Comparison of ENCODE assay signal across 31 cellular contexts in the genomic region with DNA sequence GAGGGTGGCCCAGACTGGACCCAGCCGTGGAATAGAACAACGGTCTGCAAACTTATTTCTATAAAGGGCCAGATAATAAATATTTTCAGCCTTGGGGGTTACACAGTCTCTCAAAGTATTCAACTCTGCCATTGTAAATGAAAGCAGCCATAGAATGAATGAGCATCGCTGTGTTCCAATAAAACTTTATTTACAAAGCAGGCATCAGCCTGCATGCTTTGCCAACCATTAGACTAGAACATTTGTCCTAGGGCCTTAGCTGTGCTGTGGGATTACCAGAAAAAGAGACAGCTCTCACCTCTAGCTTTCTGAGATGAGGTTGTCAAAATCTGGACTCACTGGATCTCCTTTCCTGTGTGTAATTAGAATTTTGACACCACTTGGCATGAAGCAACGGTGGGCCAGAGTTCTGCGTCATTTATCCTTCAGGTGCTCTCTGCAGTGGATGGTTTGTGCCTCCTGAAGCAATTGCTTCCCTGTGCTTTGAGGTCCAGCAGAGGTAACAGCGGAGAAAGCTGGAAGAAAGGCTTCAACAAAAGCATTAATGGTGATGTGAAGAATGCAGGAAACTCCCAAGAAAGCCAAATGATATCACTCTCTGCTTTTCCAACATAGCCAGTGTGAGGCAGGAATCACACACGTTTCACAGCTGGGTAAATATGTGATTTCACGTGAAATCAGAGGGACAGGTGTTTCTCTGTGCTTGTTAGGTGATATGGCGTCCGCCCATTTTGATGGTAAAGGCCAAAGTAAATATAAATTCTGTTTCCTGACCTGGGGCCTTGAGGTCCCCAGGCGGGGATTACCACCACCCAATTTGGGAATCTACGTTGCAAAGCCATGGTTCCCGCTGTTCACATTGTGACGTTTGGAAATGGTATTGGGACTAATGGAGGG.
A peak's percentile ranks its signal among the peaks of the same experiment; 100 is the strongest.
DNase-seq lines count a peak whose midpoint lies in the region; ATAC-seq, FAIRE-seq and TF ChIP-seq lines count a peak whose summit lies in the region.
"Had no signal": no experiment of that assay in that cellular context is flagged by ENCODE, and none has a peak within 500 bp of the region (broad histone marks: within the 10 kb centered on the region; RNA-seq: fewer than 3 reads in every experiment).

No MANE protein-coding gene starts in this region.

- no peaks in the 10 kb centered on the region for H3K9me3 Mint-ChIP-seq in CD4-positive, alpha-beta memory T cell
- H3K9me3 Mint-ChIP-seq: activated CD8-positive, alpha-beta T cell treated with anti-CD3 and anti-CD28 coated beads for 36 hours; activated naive CD4-positive, alpha-beta T cell treated with anti-CD3 and anti-CD28 coated beads, Interleukin-2, amount 10 ng/mL, durations not matched to agents 7 days and 5 days; activated T-cell treated with anti-CD3 and anti-CD28 coated beads, Interleukin-2, amount 50 U/mL, for 24 hours; natural killer cell had no signal

- H3K36me3 Mint-ChIP-seq in CD4-positive, alpha-beta memory T cell = peaks cover 0 to 9% of the 10 kb centered on the region in 2 donors
- H3K36me3 Mint-ChIP-seq: natural killer cell had no signal

- peaks cover 0 to 39% of the 10 kb centered on the region in 2 experiments; a peak in 3 of 4 replicates for H3K79me2 ChIP-seq in H1 (ENCODE audit: control insufficient read depth in 1 of 2, insufficient read depth in 2 of 2, low read length in 2 of 2)
- peaks cover 18% of the 10 kb centered on the region for H3K79me2 ChIP-seq in mammary epithelial cell (ENCODE audit: insufficient read depth, low read length)

- in situ Hi-C loops in mammary epithelial cell (cut with MboI; ENCODE audit: low sequenced_read_pairs in 2 of 2) = no loop called here

- no peaks in the 10 kb centered on the region for H3K36me3 ChIP-seq in CD4-positive, alpha-beta memory T cell (ENCODE audit: insufficient read depth, low read length)
- H3K36me3 ChIP-seq in H1 (ENCODE audit: control insufficient read depth in 2 of 4, insufficient read depth in 4 of 4, low read length in 3 of 4) (no peaks in the 10 kb centered on the region), mammary epithelial cell (ENCODE audit: insufficient read depth, low read length) (no peaks in the 10 kb centered on the region)
- H3K36me3 ChIP-seq: esophagus squamous epithelium, ovary had no signal

- FAIRE-seq in H1 (lab: Jason Lieb, UNC) = no peak
- FAIRE-seq: astrocyte, HTR-8/SVneo, RCC 7860 had no signal

- no TSS peak for BruUV-seq in mammary epithelial cell (replicated peaks; lab: Mats Ljungman, UMichigan)

- peaks cover 2% of the 10 kb centered on the region; the same call in 1 of the 2 replicates for H3K79me1 ChIP-seq in H1 (ENCODE audit: low read depth, low read length)

- no peak overlapping the region for H3K23ac ChIP-seq in H1 (ENCODE audit: insufficient read length)

- H2BK5ac ChIP-seq in H1 (ENCODE audit: low read depth, low read length) = no peak overlapping the region

- H4K5ac ChIP-seq in H1 (ENCODE audit: insufficient read length, low read depth, low read length) = no peak overlapping the region

- H3K27me3 Mint-ChIP-seq in CD4-positive, alpha-beta memory T cell = no peaks in the 10 kb centered on the region
- H3K27me3 Mint-ChIP-seq: activated CD8-positive, alpha-beta T cell treated with anti-CD3 and anti-CD28 coated beads for 36 hours; activated naive CD4-positive, alpha-beta T cell treated with anti-CD3 and anti-CD28 coated beads, Interleukin-2, amount 10 ng/mL, durations not matched to agents 7 days and 5 days; activated T-cell treated with anti-CD3 and anti-CD28 coated beads, Interleukin-2, amount 50 U/mL, for 24 hours had no signal

- no peak overlapping the region for H3K4me3 ChIP-seq in CD4-positive, alpha-beta memory T cell (ENCODE audit: low read length in 2 of 2)
- H3K4me3 ChIP-seq in LNCaP clone FGC (ENCODE audit: low read depth, low read length) = no peak overlapping the region
- no peak overlapping the region for H3K4me3 ChIP-seq in H1 (ENCODE audit: extremely low read depth in 1 of 4, insufficient read depth in 2 of 4, low read depth in 3 of 4, low read length in 4 of 4)
- H3K4me3 ChIP-seq in mammary epithelial cell (replicated peaks in 1 of 3; ENCODE audit: insufficient read depth in 1 of 3, low read depth in 2 of 3, low read length in 3 of 3) = no peak overlapping the region
- H3K4me3 ChIP-seq: BLaER1 treated with 17β-estradiol and CSF1 and Interleukin-3, amounts not matched to agents 10 nM and 100 nM; esophagus squamous epithelium; ovary had no signal

- no peaks in the 10 kb centered on the region for H3K23me2 ChIP-seq in H1 (ENCODE audit: low read depth, low read length)

- H2BK15ac ChIP-seq in H1 (ENCODE audit: low read length) = no peak overlapping the region

- no peak overlapping the region for H3K4ac ChIP-seq in H1 (replicated peaks; ENCODE audit: insufficient read length, low read depth, low read length)

- peaks cover 29 to 56% (median 41%) of the 10 kb centered on the region in 4 donors for H3K4me1 Mint-ChIP-seq in CD4-positive, alpha-beta memory T cell

- ATAC-seq in omental fat pad (ENCODE audit: low FRiP score) = no peak
- ATAC-seq: activated CD8-positive, alpha-beta T cell treated with anti-CD3 and anti-CD28 coated beads for 36 hours; natural killer cell; sciatic nerve had no signal

- H4K91ac ChIP-seq in H1 (replicated peaks; ENCODE audit: insufficient read length, low read length) = peak overlapping the region; percentile 15

- H3K14ac ChIP-seq in H1 (ENCODE audit: insufficient read length) = no peak overlapping the region

- H2BK20ac ChIP-seq in H1 (ENCODE audit: low read length) = no peak overlapping the region

- H3K27me3 ChIP-seq in CD4-positive, alpha-beta memory T cell (ENCODE audit: insufficient read depth, low read length) = no peaks in the 10 kb centered on the region
- H3K27me3 ChIP-seq in H1 (replicated peaks in 1 of 4; ENCODE audit: control insufficient read depth in 3 of 4, extremely low read depth in 1 of 4, insufficient read depth in 3 of 4, low read length in 3 of 4) (no peaks in the 10 kb centered on the region), mammary epithelial cell (ENCODE audit: insufficient read depth, low read length) (no peaks in the 10 kb centered on the region)
- H3K27me3 ChIP-seq: BLaER1 treated with 17β-estradiol and CSF1 and Interleukin-3, amounts not matched to agents 10 nM and 100 nM; esophagus squamous epithelium; ovary had no signal

- TF ChIP-seq RAD21 in H1 (IDR thresholded peaks at IDR 0.05 in 1 of 2, conservative IDR thresholded peaks at IDR 0.05 in 1 of 2; ENCODE audit: low read depth in 2 of 2, low read length in 2 of 2) = no peak

- H3K9me3 ChIP-seq in CD4-positive, alpha-beta memory T cell (ENCODE audit: control insufficient read depth in 1 of 2, low read length in 2 of 2) = no peaks in the 10 kb centered on the region
- H3K9me3 ChIP-seq in H1 (ENCODE audit: insufficient read depth in 2 of 2, low read depth in 1 of 2, low read length in 1 of 2) (no peaks in the 10 kb centered on the region), mammary epithelial cell (replicated peaks; ENCODE audit: insufficient read depth, low read length) (no peaks in the 10 kb centered on the region)
- H3K9me3 ChIP-seq: BLaER1 treated with 17β-estradiol and CSF1 and Interleukin-3, amounts not matched to agents 10 nM and 100 nM; esophagus squamous epithelium; ovary; SK-N-SH had no signal

- H3K9ac ChIP-seq in H1 (replicated peaks in 1 of 4; ENCODE audit: extremely low read depth in 1 of 4, low read depth in 3 of 4, low read length in 3 of 4) = no peak overlapping the region
- no peak overlapping the region for H3K9ac ChIP-seq in mammary epithelial cell (ENCODE audit: insufficient read depth, low read length)
- H3K9ac ChIP-seq: BLaER1 treated with 17β-estradiol and CSF1 and Interleukin-3, amounts not matched to agents 10 nM and 100 nM; SK-N-SH had no signal

- H2AFZ ChIP-seq in H1 (ENCODE audit: low read length) (no peak overlapping the region), mammary epithelial cell (ENCODE audit: low read depth, low read length) (no peak overlapping the region)

- dilution Hi-C loops in mammary epithelial cell (cut with HindIII; ENCODE audit: low sequenced_read_pairs) = no loop called here

- H3K27ac ChIP-seq in CD4-positive, alpha-beta memory T cell (ENCODE audit: low read depth, low read length) = no peak overlapping the region
- H3K27ac ChIP-seq in H1 (ENCODE audit: low read depth, low read length) = no peak overlapping the region
- H3K27ac ChIP-seq in mammary epithelial cell (ENCODE audit: insufficient read depth, low read depth, low read length) = no peak overlapping the region
- H3K27ac ChIP-seq: BLaER1 treated with 17β-estradiol and CSF1 and Interleukin-3, amounts not matched to agents 10 nM and 100 nM; esophagus squamous epithelium; ovary had no signal

- H2AK5ac ChIP-seq in H1 (ENCODE audit: low read depth, low read length) = 0 out of 2 replicates have a peak overlapping the region, but pooled peaks have one; percentile 78

- no peak for DNase-seq in CD4-positive, alpha-beta memory T cell
- peak; percentile 8 for DNase-seq in LNCaP clone FGC (ENCODE audit: low read depth)
- peak; percentile 92 for DNase-seq in NCI-H774 (lab: John Stamatoyannopoulos, UW)
- DNase-seq in H1 (ENCODE audit: low read depth in 1 of 2, low spot score in 2 of 2) = no peak
- no peak for DNase-seq in omental fat pad (ENCODE audit: low spot score)
- DNase-seq in kidney tubule cell (ENCODE audit: low spot score) = no peak
- DNase-seq in activated CD4-positive, alpha-beta T cell treated with anti-CD3 and anti-CD28 coated beads for 1 hour = no peak
- no peak for DNase-seq in mammary epithelial cell
- DNase-seq: ACHN; activated CD4-positive, CD25-positive, alpha-beta regulatory T cell; activated CD8-positive, alpha-beta T cell treated with anti-CD3 and anti-CD28 coated beads for 36 hours; activated naive CD4-positive, alpha-beta T cell treated with anti-CD3 and anti-CD28 coated beads, Interleukin-2, amount 10 ng/mL, durations not matched to agents 7 days and 5 days; activated T-cell treated with anti-CD3 and anti-CD28 coated beads, Interleukin-2, amount 50 U/mL, for 24 hours; cerebellar nuclear complex; DMS 273 treated with DMSO at 0.1 percent for 48 hours; effector CD8-positive, alpha-beta T cell; esophagus squamous epithelium; H7; kidney glomerular epithelial cell; mesenchymal stem cell; natural killer cell; NCI-H226; NK-92 treated with Interleukin-12 subunit alpha and Interleukin-12 subunit beta, amount 100 ng/mL, for 24 hours; ovary; SK-N-SH; T-helper 9 cell had no signal

- intact Hi-C loops in CD4-positive, alpha-beta memory T cell (cut with micrococcal nuclease) = no loop called here
- intact Hi-C loops in mammary epithelial cell (cut with micrococcal nuclease) = no loop called here

- POLR2A ChIA-PET in CD4-positive, alpha-beta memory T cell (lab: Charles Lee; ENCODE audit: partially characterized antibody) = no interaction called here
- POLR2A ChIA-PET in H1 (lab: Charles Lee; ENCODE audit: partially characterized antibody) = interaction anchor here (1.2 kb wide), 1 partner anchor 121 kb away, joined by 3 read pairs; no protein-coding TSS in a partner anchor

- CTCF ChIA-PET in CD4-positive, alpha-beta memory T cell (lab: Charles Lee; ENCODE audit: partially characterized antibody) = no interaction called here
- CTCF ChIA-PET in H1 (lab: Charles Lee; ENCODE audit: partially characterized antibody) = interaction anchor here (1.4 kb wide), 1 partner anchor 27 kb away, joined by 3 read pairs; no protein-coding TSS in a partner anchor
- CTCF ChIA-PET in mammary epithelial cell (lab: Charles Lee; ENCODE audit: low non-redundant PET) = interaction anchor here (0.7 kb wide), 1 partner anchor 33 kb away, joined by 8 read pairs; no protein-coding TSS in a partner anchor

- TF ChIP-seq CTCF in LNCaP clone FGC (IDR thresholded peaks at IDR 0.05; ENCODE audit: control insufficient read depth, extremely low read depth, insufficient read depth) (no peak), H1 (IDR thresholded peaks at IDR 0.05; ENCODE audit: control extremely low read depth in 1 of 3, insufficient read depth in 1 of 3, low read depth in 1 of 3, low read length in 3 of 3) (no peak), omental fat pad (IDR thresholded peaks at IDR 0.05) (no peak), mammary epithelial cell (conservative IDR thresholded peaks at IDR 0.05 in 1 of 2, IDR thresholded peaks at IDR 0.05 in 1 of 2; ENCODE audit: extremely low read depth in 1 of 2, insufficient read depth in 1 of 2, low read depth in 1 of 2, low read length in 2 of 2) (no peak)

- H3K27ac Mint-ChIP-seq in CD4-positive, alpha-beta memory T cell = peak overlapping the region in 4 of 7 donors; percentile 10 to 72 (median 62)
- H3K27ac Mint-ChIP-seq: activated CD8-positive, alpha-beta T cell treated with anti-CD3 and anti-CD28 coated beads for 36 hours; activated naive CD4-positive, alpha-beta T cell treated with anti-CD3 and anti-CD28 coated beads, Interleukin-2, amount 10 ng/mL, durations not matched to agents 7 days and 5 days; activated T-cell treated with anti-CD3 and anti-CD28 coated beads, Interleukin-2, amount 50 U/mL, for 24 hours; natural killer cell had no signal

- 84% methylated on average over 14 of the region's 14 CpGs; no CpG with 5 or more reads in 1 of the 2 experiments for WGBS in H1 (ENCODE audit: extremely low coverage in 1 of 2, insufficient coverage in 1 of 2, insufficient read length in 1 of 2, insufficient replicate concordance in 2 of 2, low coverage in 1 of 2, low lambda C conversion rate in 2 of 2, missing lambda C conversion rate in 1 of 2), 2 experiments
- whole genome bisulfite sequencing in mammary epithelial cell (ENCODE audit: low coverage, missing lambda C conversion rate) = 89% methylated on average over 14 of the region's 14 CpGs

- H3K18ac ChIP-seq in H1 (ENCODE audit: extremely low read depth, low read length) = no peak overlapping the region

- H4K8ac ChIP-seq in H1 (ENCODE audit: extremely low read depth, insufficient read depth, low read length) = no peak overlapping the region

- no peak overlapping the region for H3K56ac ChIP-seq in H1 (replicated peaks; ENCODE audit: insufficient read length, low read depth, low read length)

- no peak for TF ChIP-seq EP300 in H1 (IDR thresholded peaks at IDR 0.05; ENCODE audit: borderline replicate concordance in 1 of 2, low read depth in 2 of 2, low read length in 2 of 2)

- TF ChIP-seq POLR2A in H1 (IDR thresholded peaks at IDR 0.05; ENCODE audit: control extremely low read depth in 1 of 2, low read depth in 2 of 2, low read length in 2 of 2) = no peak

- no peaks in the 10 kb centered on the region for H4K20me1 ChIP-seq in H1 (replicated peaks in 1 of 2; ENCODE audit: control insufficient read depth in 1 of 2, insufficient read depth in 2 of 2, low read length in 2 of 2)
- H4K20me1 ChIP-seq in mammary epithelial cell (ENCODE audit: insufficient read depth, low read length) = no peaks in the 10 kb centered on the region

- H3K4me3 Mint-ChIP-seq in CD4-positive, alpha-beta memory T cell = peak overlapping the region in 2 of 8 donors; percentile 34 to 77
- H3K4me3 Mint-ChIP-seq: activated CD8-positive, alpha-beta T cell treated with anti-CD3 and anti-CD28 coated beads for 36 hours; activated naive CD4-positive, alpha-beta T cell treated with anti-CD3 and anti-CD28 coated beads, Interleukin-2, amount 10 ng/mL, durations not matched to agents 7 days and 5 days; activated T-cell treated with anti-CD3 and anti-CD28 coated beads, Interleukin-2, amount 50 U/mL, for 24 hours; natural killer cell had no signal

- H3K4me2 ChIP-seq in H1 (ENCODE audit: insufficient read depth in 1 of 2, low read depth in 2 of 2, low read length in 2 of 2) (no peak overlapping the region), mammary epithelial cell (ENCODE audit: insufficient read depth, low read depth, low read length) (no peak overlapping the region)
- H3K4me2 ChIP-seq: BLaER1 treated with 17β-estradiol and CSF1 and Interleukin-3, amounts not matched to agents 10 nM and 100 nM; SK-N-SH had no signal

- no peak overlapping the region for H2BK120ac ChIP-seq in H1 (replicated peaks; ENCODE audit: low read depth, low read length)

- no peak overlapping the region for H2BK12ac ChIP-seq in H1 (ENCODE audit: low read depth, low read length)

- H3K4me1 ChIP-seq in CD4-positive, alpha-beta memory T cell (ENCODE audit: insufficient read depth, low read length) = peaks cover 2% of the 10 kb centered on the region
- H3K4me1 ChIP-seq in H1 (replicated peaks in 1 of 4; ENCODE audit: control insufficient read depth in 3 of 4, insufficient read depth in 4 of 4, low read length in 3 of 4) (peaks cover 7 to 19% (median 9%) of the 10 kb centered on the region in 4 experiments), mammary epithelial cell (ENCODE audit: insufficient read depth, low read length) (no peaks in the 10 kb centered on the region)

Comparison
In these comparisons a context has a peak if more than half of its experiments do, and no peak if none do; other contexts are left out.
1. DNase-seq: peak in LNCaP clone FGC (single experiment) and NCI-H774 (single experiment); none in CD4-positive, alpha-beta memory T cell (0 of 5), H1 (0 of 2), omental fat pad (single experiment), kidney tubule cell (single experiment), activated CD4-positive, alpha-beta T cell treated with anti-CD3 and anti-CD28 coated beads for 1 hour (single experiment) and mammary epithelial cell (single experiment).